Comparison of ENCODE assay signal across 9 cellular contexts in genomic region chr12:94704452-94704871, GRCh38. TPM values are rescaled to one million over a fixed set of nuclear protein-coding genes. Genes with fewer than 3 reads are reported as not detected.
A peak's percentile ranks its signal among the peaks of the same experiment; 100 is the strongest.
DNase-seq lines count a peak whose midpoint lies in the region; ATAC-seq and TF ChIP-seq lines count a peak whose summit lies in the region.
"Had no signal": no experiment of that assay in that cellular context is flagged by ENCODE, and none has a peak within 500 bp of the region (broad histone marks: within the 10 kb centered on the region; RNA-seq: fewer than 3 reads in every experiment).

No MANE protein-coding gene starts in this region.

- H3K27ac ChIP-seq in skeletal muscle tissue (ENCODE audit: low read depth, low read length), result peak overlapping the region; percentile 6

- H3K36me3 ChIP-seq in skeletal muscle tissue (ENCODE audit: control insufficient read depth in 3 of 3, insufficient read depth in 3 of 3, low read length in 3 of 3), result no peaks in the 10 kb centered on the region

- H3K9me3 ChIP-seq in skeletal muscle tissue (ENCODE audit: control insufficient read depth in 3 of 3, low read length in 3 of 3), result no peaks in the 10 kb centered on the region

- peaks cover 3 to 16% (median 13%) of the 10 kb centered on the region in 3 donors for H3K4me1 ChIP-seq in skeletal muscle tissue (ENCODE audit: control insufficient read depth in 3 of 3, insufficient read depth in 3 of 3, low read length in 3 of 3)

- ATAC-seq in HG03025 (IDR thresholded peaks at IDR 0.05; ENCODE audit: low FRiP score, unreplicated experiment), result no peak

- no peak overlapping the region for H3K9ac ChIP-seq in skeletal muscle tissue (ENCODE audit: low read depth in 1 of 3, low read length in 3 of 3)

- no peaks in the 10 kb centered on the region for H3K27me3 ChIP-seq in skeletal muscle tissue (ENCODE audit: control insufficient read depth in 3 of 3, insufficient read depth in 3 of 3, low read length in 3 of 3)

- DNase-seq in H4 (ENCODE audit: low spot score) (peak; percentile 92), RPMI7951 (ENCODE audit: low read depth) (peak; percentile 15), foreskin fibroblast (peak; percentile 75 to 89), D341Med (ENCODE audit: low spot score) (no peak), germinal center (ENCODE audit: low spot score) (no peak)
- DNase-seq in central memory CD4-positive, alpha-beta T cell, result no peak
- DNase-seq: activated CD8-positive, alpha-beta memory T cell treated with anti-CD3 and anti-CD28 coated beads, Interleukin-2, amount 50 U/mL, for 4 hours had no signal

- TF ChIP-seq CTCF in foreskin fibroblast (IDR thresholded peaks at IDR 0.05; ENCODE audit: low read depth, low read length), result no peak

- H3K4me3 ChIP-seq in foreskin fibroblast (ENCODE audit: low read depth in 1 of 2, low read length in 2 of 2), result no peak overlapping the region
- H3K4me3 ChIP-seq in skeletal muscle tissue (ENCODE audit: low read length in 3 of 3), result no peak overlapping the region

RNA-seq across cellular contexts. Expression of gene TMCC3, which starts 54.1 kb away (rescaled TPM):
- 0.43 and 0.84 TPM in 2 replicates for total RNA-seq in H4 (2014; rRNA removed; shearing (Covaris generic))
- 2.1 and 2.4 TPM in 2 replicates for total RNA-seq in RPMI7951 (2014; rRNA removed; shearing (Covaris generic))
- total RNA-seq in skeletal muscle tissue, result 16.7 TPM

Comparison
In these comparisons a context has a peak if more than half of its experiments do, and no peak if none do; other contexts are left out.
1. DNase-seq: peak in H4 (single experiment), RPMI7951 (single experiment) and foreskin fibroblast (2 of 2); none in D341Med (single experiment), germinal center (single experiment) and central memory CD4-positive, alpha-beta T cell (single experiment).